ENCODE assay signal across 8 cellular contexts in the genomic region with DNA sequence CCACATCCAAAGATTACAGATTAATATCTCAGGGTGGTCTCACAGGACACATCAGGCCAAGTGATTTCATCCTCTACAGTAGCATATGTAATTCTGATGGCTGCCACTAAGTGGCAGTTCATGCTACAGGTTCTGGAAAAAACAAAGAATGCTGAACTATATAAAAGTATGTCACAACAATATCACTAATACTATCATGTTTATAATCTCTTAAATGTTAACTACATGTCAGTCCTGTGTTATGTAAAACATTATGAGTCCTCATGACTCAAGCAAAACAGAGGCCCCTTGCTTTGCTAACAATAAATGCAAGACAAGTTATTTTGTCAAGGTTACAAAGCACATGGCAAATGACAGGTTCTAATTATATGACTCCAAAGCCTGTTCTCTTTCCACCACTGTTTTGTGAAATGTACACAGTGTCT.
DNase-seq lines count a peak whose midpoint lies in the region; ATAC-seq and TF ChIP-seq lines count a peak whose summit lies in the region.

No MANE protein-coding gene starts in this region.

- TF ChIP-seq CTCF in OCI-LY7 (conservative IDR thresholded peaks at IDR 0.05; ENCODE audit: low read length) (peak; percentile 77), foreskin fibroblast (IDR thresholded peaks at IDR 0.05; ENCODE audit: low read depth, low read length) (peak; percentile 55)

- no TSS peak for BruUV-seq in OCI-LY7 (replicated peaks; lab: Mats Ljungman, UMichigan)

- POLR2A ChIA-PET in OCI-LY7 (lab: Charles Lee): no interaction called here

- CTCF ChIA-PET in OCI-LY7 (lab: Charles Lee; ENCODE audit: unreplicated experiment): no interaction called here

- no peaks in the 10 kb centered on the region for H3K4me1 ChIP-seq in OCI-LY7 (ENCODE audit: insufficient read depth, low read length, poor library complexity, severe bottlenecking)
- no peaks in the 10 kb centered on the region for H3K4me1 ChIP-seq in aorta (ENCODE audit: control insufficient read depth in 1 of 2, insufficient read depth in 2 of 2, low read length in 2 of 2)

- DNase-seq in NOMO-1 treated with DMSO at 0.1 percent for 48 hours (lab: John Stamatoyannopoulos, UW; ENCODE audit: unreplicated experiment): peak; percentile 1
- DNase-seq in NOMO-1 treated with dmso at 0.1 percent for 144 hours (lab: John Stamatoyannopoulos, UW; ENCODE audit: unreplicated experiment): no peak
- peak; percentile 11 for DNase-seq in OCI-LY7 (ENCODE audit: low spot score)
- peak; percentile 6 to 30 for DNase-seq in foreskin fibroblast
- DNase-seq in NCI-H1048 (lab: John Stamatoyannopoulos, UW): no peak
- no peak for DNase-seq in T1000 (lab: John Stamatoyannopoulos, UW)
- no peak for DNase-seq in aorta

- H3K27ac ChIP-seq in OCI-LY7 (ENCODE audit: low read depth, low read length, poor library complexity, severe bottlenecking): no peak overlapping the region
- no peak overlapping the region for H3K27ac ChIP-seq in aorta (ENCODE audit: low read depth in 1 of 2, low read length in 2 of 2)

- no peaks in the 10 kb centered on the region for H3K79me2 ChIP-seq in OCI-LY7 (ENCODE audit: insufficient read depth, low read depth, low read length)

- H4K20me1 ChIP-seq in OCI-LY7 (ENCODE audit: insufficient read depth, low read length): peaks cover 4% of the 10 kb centered on the region; the same call in 1 of the 2 replicates

- H3K4me3 ChIP-seq in OCI-LY7 (ENCODE audit: low read depth, low read length, poor library complexity, severe bottlenecking) (no peak overlapping the region), foreskin fibroblast (ENCODE audit: low read depth in 1 of 2, low read length in 2 of 2) (no peak overlapping the region), aorta (ENCODE audit: low read length in 2 of 2) (no peak overlapping the region)

- ATAC-seq in HG02678 (IDR thresholded peaks at IDR 0.05; ENCODE audit: unreplicated experiment): peak; percentile 74
- no peak for ATAC-seq in aorta (ENCODE audit: low FRiP score)

- no peaks in the 10 kb centered on the region for H3K9me2 ChIP-seq in OCI-LY7 (ENCODE audit: insufficient read depth, low read length)

- H3K27me3 ChIP-seq in aorta (ENCODE audit: control insufficient read depth in 1 of 2, insufficient read depth in 2 of 2, low read length in 1 of 2): no peaks in the 10 kb centered on the region

- intact Hi-C loops in OCI-LY7 (cut with micrococcal nuclease; ENCODE audit: unreplicated experiment): loop anchor here (10.0 kb wide), 1 partner anchor 196 kb away; no protein-coding TSS in a partner anchor
- intact Hi-C loops in aorta (cut with DNase I): no loop called here

- no peak overlapping the region for H3K4me2 ChIP-seq in OCI-LY7 (ENCODE audit: low read length)

- H2AFZ ChIP-seq in OCI-LY7 (ENCODE audit: low read length): no peak overlapping the region

- H3K9me3 ChIP-seq in OCI-LY7 (ENCODE audit: low read length) (no peaks in the 10 kb centered on the region), aorta (ENCODE audit: control insufficient read depth, low read length) (no peaks in the 10 kb centered on the region)

- H3K36me3 ChIP-seq in OCI-LY7 (ENCODE audit: insufficient read depth, low read length) (no peaks in the 10 kb centered on the region), aorta (ENCODE audit: control insufficient read depth in 1 of 2, insufficient read depth in 2 of 2, low read length in 1 of 2) (no peaks in the 10 kb centered on the region)

Comparison
In these comparisons a context has a peak if more than half of its experiments do, and no peak if none do; other contexts are left out.
1. DNase-seq: peak in NOMO-1 treated with DMSO at 0.1 percent for 48 hours (single experiment), OCI-LY7 (single experiment) and foreskin fibroblast (2 of 2); none in NOMO-1 treated with dmso at 0.1 percent for 144 hours (single experiment), NCI-H1048 (single experiment), T1000 (single experiment) and aorta (0 of 2).